ENCODE assay signal across 8 cellular contexts in genomic region chr11:76233936-76234703, GRCh38. TPM values are rescaled to one million over a fixed set of nuclear protein-coding genes. Genes with fewer than 3 reads are reported as not detected.
DNase-seq lines count a peak whose midpoint lies in the region; ATAC-seq, FAIRE-seq and TF ChIP-seq lines count a peak whose summit lies in the region.

No MANE protein-coding gene starts in this region.

- H3K4me3 ChIP-seq in AG10803 (ENCODE audit: low read length) (peak overlapping the region; percentile 93), body of pancreas (peak overlapping the region in 1 of 2 donors; percentile 69), iPS-18c (ENCODE audit: insufficient read depth, low read depth, low read length) (peak overlapping the region; percentile 65), small intestine (ENCODE audit: low read depth in 1 of 2, low read length in 2 of 2) (no peak overlapping the region)

- no peak for TF ChIP-seq CTCF in AG10803 (conservative IDR thresholded peaks at IDR 0.05; ENCODE audit: low read length)
- TF ChIP-seq CTCF in body of pancreas (IDR thresholded peaks at IDR 0.05) = peak in 1 of 7 experiments; percentile 15

- intact Hi-C loops in body of pancreas (cut with DNase I) = no loop called here

- H3K27ac ChIP-seq in body of pancreas (peak overlapping the region in 3 of 4 donors; percentile 63 to 86 (median 73)), small intestine (ENCODE audit: low read depth in 1 of 2, low read length in 1 of 2) (peak overlapping the region; percentile 34 to 86)

- H3K9me3 ChIP-seq in body of pancreas (no peaks in the 10 kb centered on the region), iPS-18c (ENCODE audit: control insufficient read depth, insufficient read depth, low read length) (no peaks in the 10 kb centered on the region), small intestine (ENCODE audit: control insufficient read depth, low read depth) (no peaks in the 10 kb centered on the region)

- FAIRE-seq in small intestine (lab: Jason Lieb, UNC) = no peak

- H3K4me1 ChIP-seq in body of pancreas (peaks cover 11% of the 10 kb centered on the region), small intestine (ENCODE audit: control insufficient read depth in 2 of 2, insufficient read depth in 1 of 2, low read depth in 1 of 2, low read length in 1 of 2) (no peaks in the 10 kb centered on the region)

- TF ChIP-seq POLR2A in body of pancreas (IDR thresholded peaks at IDR 0.05) = no peak

- ATAC-seq in body of pancreas = no peak

- 62 to 68% methylated on average over 17 of the region's 17 CpGs for WGBS in body of pancreas, 2 donors
- 54 to 73% (median 67%) methylated on average over 17 of the region's 17 CpGs for WGBS in small intestine, 3 donors

- H3K27me3 ChIP-seq in body of pancreas (no peaks in the 10 kb centered on the region), small intestine (ENCODE audit: control insufficient read depth in 2 of 2, insufficient read depth in 2 of 2, low read length in 2 of 2) (no peaks in the 10 kb centered on the region)

- H3K36me3 ChIP-seq in body of pancreas (replicated peaks in 1 of 2; ENCODE audit: insufficient read depth in 1 of 2, low read depth in 2 of 2) (no peaks in the 10 kb centered on the region), small intestine (ENCODE audit: control insufficient read depth in 2 of 2, insufficient read depth in 2 of 2, low read length in 2 of 2) (no peaks in the 10 kb centered on the region)

- DNase-seq in AG10803 (ENCODE audit: low read depth) (peak; percentile 31), GM19240 (ENCODE audit: insufficient read length, low spot score) (peak; percentile 53), NOMO-1 (lab: John Stamatoyannopoulos, UW; ENCODE audit: unreplicated experiment in 2 of 2) (peak; percentile 41 to 63), body of pancreas (peak; percentile 24 to 54 (median 34)), small intestine (peak; percentile 37), COLO668 (lab: John Stamatoyannopoulos, UW; ENCODE audit: unreplicated experiment) (no peak), NCI-H2171 (lab: John Stamatoyannopoulos, UW) (no peak)

RNA-seq across cellular contexts. Expression of gene WNT11, which starts 27.8 kb away (rescaled TPM):
- total RNA-seq in body of pancreas = 10 to 100 TPM in 1 of 2 donors, 1 to 10 TPM in 1; 4.2 to 23.4 TPM
- 1 to 10 TPM; 2.1 to 7.3 (median 3.4) TPM for polyA plus RNA-seq in small intestine

Comparison
In these comparisons a context has a peak if more than half of its experiments do, and no peak if none do; other contexts are left out.
1. DNase-seq: peak in AG10803 (single experiment), GM19240 (single experiment), NOMO-1 (2 of 2), body of pancreas (4 of 4) and small intestine (single experiment); none in COLO668 (single experiment) and NCI-H2171 (single experiment).
2. H3K4me3 ChIP-seq: peak in AG10803 (single experiment) and iPS-18c (single experiment); none in small intestine (0 of 2).